In genomic region chr16:49283376-49284049, GRCh38 we compare ENCODE assay signal across 13 cellular contexts. TPM values are rescaled to one million over a fixed set of nuclear protein-coding genes. Genes with fewer than 3 reads are reported as not detected.
DNase-seq lines count a peak whose midpoint lies in the region; ATAC-seq and TF ChIP-seq lines count a peak whose summit lies in the region.
"Had no signal": no experiment of that assay in that cellular context is flagged by ENCODE, and none has a peak within 500 bp of the region (broad histone marks: within the 10 kb centered on the region; RNA-seq: fewer than 3 reads in every experiment).

No MANE protein-coding gene starts in this region.

- H2AFZ ChIP-seq in neural cell (ENCODE audit: low read depth, low read length): no peak overlapping the region
- H2AFZ ChIP-seq in PC-3 (ENCODE audit: low read length): no peak overlapping the region

- H3K9me2 ChIP-seq in neural cell (ENCODE audit: insufficient read depth, low read length): no peaks in the 10 kb centered on the region
- no peaks in the 10 kb centered on the region for H3K9me2 ChIP-seq in PC-3 (replicated peaks; ENCODE audit: low read length)

- H3K27me3 ChIP-seq in HUES48 (ENCODE audit: control insufficient read depth, insufficient read depth, low read length): peaks cover 78% of the 10 kb centered on the region
- H3K27me3 ChIP-seq in dorsolateral prefrontal cortex: peaks cover 0 to 91% (median 62%) of the 10 kb centered on the region in 45 donors
- peaks cover 83% of the 10 kb centered on the region for H3K27me3 ChIP-seq in neural cell (ENCODE audit: insufficient read depth, low read depth, low read length)
- peaks cover 44% of the 10 kb centered on the region for H3K27me3 ChIP-seq in PC-3 (ENCODE audit: low read length)

- no peaks in the 10 kb centered on the region for H3F3A ChIP-seq in neural cell (ENCODE audit: insufficient read depth, low read length, poor library complexity, severe bottlenecking)
- H3F3A ChIP-seq in PC-3 (ENCODE audit: low read length, unreplicated experiment): no peaks in the 10 kb centered on the region

- H4K20me1 ChIP-seq in neural cell (ENCODE audit: insufficient read depth): no peaks in the 10 kb centered on the region
- no peaks in the 10 kb centered on the region for H4K20me1 ChIP-seq in PC-3 (ENCODE audit: low read length)

- CTCF ChIA-PET in PC-3 (lab: Charles Lee): no interaction called here

- no TSS peak for BruUV-seq in PC-3 (replicated peaks; lab: Mats Ljungman, UMichigan)

- TF ChIP-seq CTCF in dorsolateral prefrontal cortex (IDR thresholded peaks at IDR 0.05 in 54 of 56, conservative IDR thresholded peaks at IDR 0.05 in 2 of 56; ENCODE audit: low read depth in 1 of 56, partially characterized antibody in 56 of 56): no peak
- TF ChIP-seq CTCF in neural cell (IDR thresholded peaks at IDR 0.05; ENCODE audit: poor library complexity, severe bottlenecking): no peak
- no peak for TF ChIP-seq CTCF in PC-3 (conservative IDR thresholded peaks at IDR 0.05; ENCODE audit: low read depth, low read length)

- H3K79me2 ChIP-seq in neural cell (replicated peaks; ENCODE audit: insufficient read depth, low read length) (no peaks in the 10 kb centered on the region), PC-3 (ENCODE audit: low read length) (no peaks in the 10 kb centered on the region)

- H3K4me3 ChIP-seq in HUES48 (ENCODE audit: low read depth, low read length): peak overlapping the region; percentile 77
- H3K4me3 ChIP-seq in dorsolateral prefrontal cortex: peak overlapping the region in 58 of 59 donors; percentile 47 to 82 (median 70)
- H3K4me3 ChIP-seq in neural cell (ENCODE audit: low read length): peak overlapping the region; percentile 87
- H3K4me3 ChIP-seq in PC-3 (ENCODE audit: low read length): no peak overlapping the region

- H3K27ac ChIP-seq in HUES48 (ENCODE audit: low read depth, low read length) (no peak overlapping the region), dorsolateral prefrontal cortex (peak overlapping the region in 1 of 59 donors; percentile 67), neural cell (ENCODE audit: low read length) (no peak overlapping the region), PC-3 (ENCODE audit: low read length) (no peak overlapping the region)
- H3K27ac ChIP-seq: 22Rv1 had no signal

- no peak for ATAC-seq in PC-3

- H3K9ac ChIP-seq in HUES48 (ENCODE audit: low read depth, low read length) (no peak overlapping the region), neural cell (ENCODE audit: low read length) (peak overlapping the region; percentile 21), PC-3 (ENCODE audit: low read length) (no peak overlapping the region)

- peak; percentile 48 for DNase-seq in DMS 273 (lab: John Stamatoyannopoulos, UW; ENCODE audit: unreplicated experiment)
- DNase-seq in DMS 273 treated with DMSO at 0.1 percent for 48 hours (lab: John Stamatoyannopoulos, UW): no peak
- DNase-seq in dorsolateral prefrontal cortex: peak in 1 of 10 donors; percentile 47
- no peak for DNase-seq in mucosa of gallbladder (ENCODE audit: low spot score)
- no peak for DNase-seq in PC-3
- no peak for DNase-seq in NCI-H187 treated with DMSO at 0.1 percent for 48 hours (lab: John Stamatoyannopoulos, UW)
- DNase-seq: activated T-cell treated with anti-CD3 and anti-CD28 coated beads, Interleukin-2, amount 50 U/mL, for 24 hours; Calu3; IMR-90 had no signal

- no peak for TF ChIP-seq RAD21 in neural cell (conservative IDR thresholded peaks at IDR 0.05)

- POLR2A ChIA-PET in PC-3 (lab: Charles Lee; ENCODE audit: unreplicated experiment): no interaction called here

- H3K9me3 ChIP-seq in HUES48 (ENCODE audit: control insufficient read depth, insufficient read depth, low read length) (no peaks in the 10 kb centered on the region), neural cell (ENCODE audit: low read length) (no peaks in the 10 kb centered on the region), PC-3 (ENCODE audit: low read length) (no peaks in the 10 kb centered on the region)

- H3K4me2 ChIP-seq in neural cell (ENCODE audit: low read length) (peak overlapping the region; percentile 97), PC-3 (ENCODE audit: low read length) (no peak overlapping the region)

- intact Hi-C loops in dorsolateral prefrontal cortex (cut with DNase I) (loop anchor here (5.0 to 10.0 kb wide), 3 partner anchors 269 to 896 kb away; partner anchors contain the start of gene SIAH1 (in 1 of the 2)), PC-3 (cut with micrococcal nuclease) (no loop called here)

- TF ChIP-seq EP300 in neural cell (conservative IDR thresholded peaks at IDR 0.05; ENCODE audit: poor library complexity, severe bottlenecking): no peak

- H3K36me3 ChIP-seq in HUES48 (ENCODE audit: control insufficient read depth, insufficient read depth, low read length) (no peaks in the 10 kb centered on the region), neural cell (ENCODE audit: insufficient read depth, low read length) (no peaks in the 10 kb centered on the region), PC-3 (ENCODE audit: low read depth, low read length) (no peaks in the 10 kb centered on the region)

- H3K4me1 ChIP-seq in HUES48 (ENCODE audit: control insufficient read depth, insufficient read depth, low read length): peaks cover 32% of the 10 kb centered on the region
- no peaks in the 10 kb centered on the region for H3K4me1 ChIP-seq in PC-3 (ENCODE audit: insufficient read depth, low read length)

TF ChIP-seq in neural cell, 6 proteins besides CTCF, POLR2A, EP300 and RAD21:
- TF ChIP-seq MXI1 (conservative IDR thresholded peaks at IDR 0.05; ENCODE audit: poor library complexity, severe bottlenecking) (no peak), SMC3 (conservative IDR thresholded peaks at IDR 0.05; ENCODE audit: poor library complexity) (no peak), TAF1 (IDR thresholded peaks at IDR 0.05; ENCODE audit: low read depth) (no peak), EZH2 (IDR thresholded peaks at IDR 0.05; ENCODE audit: borderline replicate concordance, insufficient read depth, low read length, poor library complexity, severe bottlenecking) (no peak), POLR2AphosphoS5 (IDR thresholded peaks at IDR 0.05) (no peak)
- TF ChIP-seq, protein P1, sequence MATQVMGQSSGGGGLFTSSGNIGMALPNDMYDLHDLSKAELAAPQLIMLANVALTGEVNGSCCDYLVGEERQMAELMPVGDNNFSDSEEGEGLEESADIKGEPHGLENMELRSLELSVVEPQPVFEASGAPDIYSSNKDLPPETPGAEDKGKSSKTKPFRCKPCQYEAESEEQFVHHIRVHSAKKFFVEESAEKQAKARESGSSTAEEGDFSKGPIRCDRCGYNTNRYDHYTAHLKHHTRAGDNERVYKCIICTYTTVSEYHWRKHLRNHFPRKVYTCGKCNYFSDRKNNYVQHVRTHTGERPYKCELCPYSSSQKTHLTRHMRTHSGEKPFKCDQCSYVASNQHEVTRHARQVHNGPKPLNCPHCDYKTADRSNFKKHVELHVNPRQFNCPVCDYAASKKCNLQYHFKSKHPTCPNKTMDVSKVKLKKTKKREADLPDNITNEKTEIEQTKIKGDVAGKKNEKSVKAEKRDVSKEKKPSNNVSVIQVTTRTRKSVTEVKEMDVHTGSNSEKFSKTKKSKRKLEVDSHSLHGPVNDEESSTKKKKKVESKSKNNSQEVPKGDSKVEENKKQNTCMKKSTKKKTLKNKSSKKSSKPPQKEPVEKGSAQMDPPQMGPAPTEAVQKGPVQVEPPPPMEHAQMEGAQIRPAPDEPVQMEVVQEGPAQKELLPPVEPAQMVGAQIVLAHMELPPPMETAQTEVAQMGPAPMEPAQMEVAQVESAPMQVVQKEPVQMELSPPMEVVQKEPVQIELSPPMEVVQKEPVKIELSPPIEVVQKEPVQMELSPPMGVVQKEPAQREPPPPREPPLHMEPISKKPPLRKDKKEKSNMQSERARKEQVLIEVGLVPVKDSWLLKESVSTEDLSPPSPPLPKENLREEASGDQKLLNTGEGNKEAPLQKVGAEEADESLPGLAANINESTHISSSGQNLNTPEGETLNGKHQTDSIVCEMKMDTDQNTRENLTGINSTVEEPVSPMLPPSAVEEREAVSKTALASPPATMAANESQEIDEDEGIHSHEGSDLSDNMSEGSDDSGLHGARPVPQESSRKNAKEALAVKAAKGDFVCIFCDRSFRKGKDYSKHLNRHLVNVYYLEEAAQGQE (IDR thresholded peaks at IDR 0.05; ENCODE audit: borderline replicate concordance): no peak

RNA-seq across cellular contexts. Expression of gene CBLN1, which starts 1.9 kb away (rescaled TPM):
- 1 to 10 TPM in 119 of 120 experiments, under 1 TPM in 1; 0.81 to 9.0 (median 4.2) TPM for total RNA-seq in dorsolateral prefrontal cortex
- polyA plus RNA-seq in neural cell: 7.7 and 10.5 TPM in 2 replicates
- polyA minus RNA-seq in neural cell: 5.1 and 6.7 TPM in 2 replicates
- total RNA-seq in mucosa of gallbladder: 18.2 TPM
- total RNA-seq in PC-3 (2014; rRNA removed): 0.04 TPM in 1 of 2 replicates, not detected in the other
- total RNA-seq: Calu3, IMR-90, kidney epithelial cell had no signal
- polyA plus RNA-seq: IMR-90 had no signal
